ENCODE assay signal across 16 cellular contexts in genomic region chr5:16704945-16705344, GRCh38.
DNase-seq lines count a peak whose midpoint lies in the region; ATAC-seq, FAIRE-seq and TF ChIP-seq lines count a peak whose summit lies in the region.
"Had no signal": no experiment of that assay in that cellular context is flagged by ENCODE, and none has a peak within 500 bp of the region (broad histone marks: within the 10 kb centered on the region; RNA-seq: fewer than 3 reads in every experiment).

No MANE protein-coding gene starts in this region.

- H2BK120ac ChIP-seq in H9 (ENCODE audit: low read depth, low read length, poor library complexity, severe bottlenecking), result no peak overlapping the region

- BruUV-seq in endothelial cell of umbilical vein (replicated peaks; lab: Mats Ljungman, UMichigan), result no TSS peak

- no peak for TF ChIP-seq POLR2A in endothelial cell of umbilical vein (IDR thresholded peaks at IDR 0.05; ENCODE audit: low read depth, low read length)

- peaks cover 8% of the 10 kb centered on the region for H3K4me1 ChIP-seq in H9 (ENCODE audit: insufficient read depth, low read length)
- peaks cover 31% of the 10 kb centered on the region for H3K4me1 ChIP-seq in endothelial cell of umbilical vein (ENCODE audit: control insufficient read depth, extremely low read depth, insufficient read depth, low read length)
- H3K4me1 ChIP-seq in neural progenitor cell, result peaks cover 17% of the 10 kb centered on the region
- H3K4me1 ChIP-seq in GM23248 (ENCODE audit: insufficient read depth), result no peaks in the 10 kb centered on the region
- H3K4me1 ChIP-seq: Caco-2 had no signal

- CTCF ChIA-PET in endothelial cell of umbilical vein (lab: Charles Lee), result interaction anchor here (1.5 to 2.0 kb wide), 2 partner anchors 22 to 485 kb away, joined by 4 to 7 read pairs; no protein-coding TSS in a partner anchor

- H3K4me3 ChIP-seq in endothelial cell of umbilical vein (replicated peaks in 1 of 3; ENCODE audit: insufficient read depth in 1 of 3, low read depth in 1 of 3, low read length in 3 of 3) (no peak overlapping the region), neural progenitor cell (no peak overlapping the region), GM23248 (no peak overlapping the region)
- H3K4me3 ChIP-seq: BLaER1 had no signal

- H3K18ac ChIP-seq in H9 (ENCODE audit: insufficient read length, low read depth, low read length), result no peak overlapping the region

- no CpG with 5 or more reads among the region's 4 CpGs for WGBS in H9 (ENCODE audit: extremely low coverage, insufficient read length, low lambda C conversion rate)
- WGBS in GM23248 (ENCODE audit: low coverage in 1 of 2, low lambda C conversion rate in 2 of 2, missing lambda C conversion rate in 2 of 2), 2 experiments, result 94 to 97% methylated on average over 4 of the region's 4 CpGs

- POLR2A ChIA-PET in endothelial cell of umbilical vein (lab: Charles Lee), result no interaction called here

- no peak overlapping the region for H3T11ph ChIP-seq in H9 (ENCODE audit: low read length)

- no peak overlapping the region for H3K56ac ChIP-seq in H9 (ENCODE audit: insufficient read length, low read depth, low read length)

- H2AK5ac ChIP-seq in H9 (ENCODE audit: insufficient read length, low read length), result no peak overlapping the region

- H3K9ac ChIP-seq in H9 (ENCODE audit: extremely low read depth, insufficient read length, low read length) (no peak overlapping the region), endothelial cell of umbilical vein (replicated peaks; ENCODE audit: extremely low read depth, insufficient read depth, low read length) (no peak overlapping the region), neural progenitor cell (no peak overlapping the region), GM23248 (no peak overlapping the region)
- H3K9ac ChIP-seq: BLaER1 had no signal

- H4K5ac ChIP-seq in H9 (ENCODE audit: insufficient read length, low read depth, low read length), result no peak overlapping the region

- peak; percentile 93 for FAIRE-seq in endothelial cell of umbilical vein (lab: Jason Lieb, UNC)
- no peak for FAIRE-seq in D721Med (lab: Jason Lieb, UNC)
- FAIRE-seq: H1 had no signal

- no peak overlapping the region for H4K8ac ChIP-seq in H9 (replicated peaks; ENCODE audit: insufficient read length, low read depth, low read length)

- H3K27ac Mint-ChIP-seq in H9, result peak overlapping the region in 2 of 3 experiments; percentile 22 to 48; a peak in 4 of 7 replicates
- peak overlapping the region; percentile 3 for H3K27ac Mint-ChIP-seq in neural progenitor cell
- H3K27ac Mint-ChIP-seq: CD8-positive, alpha-beta memory T cell; IgD-negative memory B cell had no signal

- H3K79me1 ChIP-seq in H9 (ENCODE audit: insufficient read depth, low read depth, low read length, poor library complexity, severe bottlenecking), result peaks cover 6% of the 10 kb centered on the region

- H4K91ac ChIP-seq in H9 (ENCODE audit: insufficient read length, low read depth, low read length), result no peak overlapping the region

- no peaks in the 10 kb centered on the region for H3K9me3 ChIP-seq in H9 (ENCODE audit: control insufficient read depth, low read depth, low read length)
- H3K9me3 ChIP-seq in endothelial cell of umbilical vein (replicated peaks; ENCODE audit: control insufficient read depth, insufficient read depth, low read length), result no peaks in the 10 kb centered on the region
- H3K9me3 ChIP-seq in neural progenitor cell (ENCODE audit: low read depth), result no peaks in the 10 kb centered on the region
- H3K9me3 ChIP-seq in GM23248 (ENCODE audit: low read depth), result no peaks in the 10 kb centered on the region
- H3K9me3 ChIP-seq: BLaER1, Caco-2 had no signal

- H2AFZ ChIP-seq in H9 (ENCODE audit: low read length), result no peak overlapping the region
- H2AFZ ChIP-seq in endothelial cell of umbilical vein (ENCODE audit: low read depth, low read length), result no peak overlapping the region
- no peak overlapping the region for H2AFZ ChIP-seq in neural progenitor cell (replicated peaks)
- no peak overlapping the region for H2AFZ ChIP-seq in GM23248

- H3K27me3 Mint-ChIP-seq in H9 (ENCODE audit: low read depth) (no peaks in the 10 kb centered on the region; the same call in 1 of the 2 replicates), neural progenitor cell (ENCODE audit: insufficient read depth, low read depth) (peaks cover 5% of the 10 kb centered on the region)

- H3K36me3 ChIP-seq in endothelial cell of umbilical vein (ENCODE audit: control insufficient read depth in 2 of 2, extremely low read depth in 1 of 2, insufficient read depth in 2 of 2, low read length in 2 of 2), result peaks cover 31 to 39% of the 10 kb centered on the region in 2 experiments
- peaks cover 34% of the 10 kb centered on the region for H3K36me3 ChIP-seq in neural progenitor cell
- peaks cover 52% of the 10 kb centered on the region for H3K36me3 ChIP-seq in GM23248 (ENCODE audit: low read depth)
- H3K36me3 ChIP-seq: BLaER1 had no signal

- no peak for ATAC-seq in HG02852 (IDR thresholded peaks at IDR 0.05; ENCODE audit: unreplicated experiment)

- intact Hi-C loops in endothelial cell of umbilical vein (cut with micrococcal nuclease), result loop anchor here (1.0 kb wide), 1 partner anchor 21 kb away; no protein-coding TSS in a partner anchor

- H3K36me3 Mint-ChIP-seq in H9 (ENCODE audit: insufficient read depth in 1 of 3, low read depth in 3 of 3) (peaks cover 61 to 86% (median 84%) of the 10 kb centered on the region in 3 experiments; a peak in 6 of 7 replicates), neural progenitor cell (peaks cover 72% of the 10 kb centered on the region)
- H3K36me3 Mint-ChIP-seq: CD8-positive, alpha-beta memory T cell; IgD-negative memory B cell had no signal

- no peak overlapping the region for H3K27ac ChIP-seq in H9 (ENCODE audit: insufficient read length, low read depth, low read length)
- H3K27ac ChIP-seq in angular gyrus (ENCODE audit: low read depth, low read length), result peak overlapping the region; percentile 42
- H3K27ac ChIP-seq in endothelial cell of umbilical vein (ENCODE audit: insufficient read depth, low read depth, low read length), result no peak overlapping the region
- H3K27ac ChIP-seq in neural progenitor cell, result peak overlapping the region; percentile 94
- no peak overlapping the region for H3K27ac ChIP-seq in GM23248
- H3K27ac ChIP-seq: BLaER1 had no signal

- no peak overlapping the region for H2BK20ac ChIP-seq in H9 (ENCODE audit: low read depth, low read length, poor library complexity, severe bottlenecking)

- no peak overlapping the region for H3K23ac ChIP-seq in H9 (ENCODE audit: insufficient read length, low read depth, low read length)

- no peak overlapping the region for H3K4ac ChIP-seq in H9 (ENCODE audit: low read depth, low read length)

- H3K9me1 ChIP-seq in endothelial cell of umbilical vein (replicated peaks; ENCODE audit: control insufficient read depth, extremely low read depth, insufficient read depth, low read length), result no peaks in the 10 kb centered on the region

- no peak overlapping the region for H2BK15ac ChIP-seq in H9 (ENCODE audit: low read depth, low read length)

- H3K79me2 ChIP-seq in H9 (ENCODE audit: insufficient read depth, low read length) (no peaks in the 10 kb centered on the region), endothelial cell of umbilical vein (ENCODE audit: control insufficient read depth, insufficient read depth, low read length) (peaks cover 13% of the 10 kb centered on the region), neural progenitor cell (ENCODE audit: low read depth) (peaks cover 64% of the 10 kb centered on the region), GM23248 (ENCODE audit: insufficient read depth) (peaks cover 44% of the 10 kb centered on the region)

- H3K27me3 ChIP-seq in H9 (ENCODE audit: insufficient read depth, low read length) (no peaks in the 10 kb centered on the region), endothelial cell of umbilical vein (ENCODE audit: control insufficient read depth in 2 of 2, insufficient read depth in 2 of 2, low read length in 2 of 2) (no peaks in the 10 kb centered on the region), neural progenitor cell (no peaks in the 10 kb centered on the region), GM23248 (replicated peaks; ENCODE audit: insufficient read depth) (no peaks in the 10 kb centered on the region)
- H3K27me3 ChIP-seq: BLaER1 had no signal

- H3F3A ChIP-seq in neural progenitor cell (ENCODE audit: low read depth), result peaks cover 34% of the 10 kb centered on the region
- peaks cover 71% of the 10 kb centered on the region for H3F3A ChIP-seq in GM23248 (ENCODE audit: insufficient read depth)

- no peak overlapping the region for H3K4me2 ChIP-seq in H9 (ENCODE audit: insufficient read depth, insufficient read length, low read length)
- peak overlapping the region; percentile 58 for H3K4me2 ChIP-seq in endothelial cell of umbilical vein (ENCODE audit: insufficient read depth, low read length)
- H3K4me2 ChIP-seq in neural progenitor cell, result no peak overlapping the region
- no peak overlapping the region for H3K4me2 ChIP-seq in GM23248 (ENCODE audit: unreplicated experiment)
- H3K4me2 ChIP-seq: BLaER1 had no signal

- H3K4me1 Mint-ChIP-seq in H9 (peaks cover 47 to 48% of the 10 kb centered on the region in 2 experiments), neural progenitor cell (peaks cover 13% of the 10 kb centered on the region)
- H3K4me1 Mint-ChIP-seq: CD8-positive, alpha-beta memory T cell; IgD-negative memory B cell had no signal

- TF ChIP-seq CTCF in H9 (conservative IDR thresholded peaks at IDR 0.05) (no peak), endothelial cell of umbilical vein (IDR thresholded peaks at IDR 0.05; ENCODE audit: extremely low read depth in 1 of 2, insufficient read depth in 1 of 2, low read depth in 1 of 2, low read length in 2 of 2) (no peak), neural progenitor cell (IDR thresholded peaks at IDR 0.05) (no peak), D721Med (IDR thresholded peaks at IDR 0.05; ENCODE audit: insufficient read depth, missing control alignments) (no peak)

- no peaks in the 10 kb centered on the region for H4K20me1 ChIP-seq in H9 (ENCODE audit: control insufficient read depth, insufficient read depth, insufficient read length)
- H4K20me1 ChIP-seq in endothelial cell of umbilical vein (replicated peaks; ENCODE audit: control insufficient read depth, extremely low read depth, insufficient read depth, low read length), result no peaks in the 10 kb centered on the region
- peaks cover 12% of the 10 kb centered on the region for H4K20me1 ChIP-seq in neural progenitor cell (ENCODE audit: low read depth)
- no peaks in the 10 kb centered on the region for H4K20me1 ChIP-seq in GM23248 (ENCODE audit: insufficient read depth)
- H4K20me1 ChIP-seq: BLaER1 had no signal

- no peak overlapping the region for H2BK12ac ChIP-seq in H9 (ENCODE audit: insufficient read length, low read depth, low read length)

- H3K9me3 Mint-ChIP-seq in H9 (no peaks in the 10 kb centered on the region), neural progenitor cell (no peaks in the 10 kb centered on the region)
- H3K9me3 Mint-ChIP-seq: CD8-positive, alpha-beta memory T cell had no signal

- H3K4me3 Mint-ChIP-seq in H9 (no peak overlapping the region), neural progenitor cell (no peak overlapping the region)
- H3K4me3 Mint-ChIP-seq: CD8-positive, alpha-beta memory T cell had no signal

- H3K9me2 ChIP-seq in GM23248 (ENCODE audit: insufficient read depth), result no peaks in the 10 kb centered on the region

- no peak overlapping the region for H2BK5ac ChIP-seq in H9 (ENCODE audit: insufficient read length, low read length)

- DNase-seq in H9, result no peak
- peak; percentile 67 for DNase-seq in endothelial cell of umbilical vein (ENCODE audit: low read depth, low spot score)
- no peak for DNase-seq in neural progenitor cell (ENCODE audit: low spot score)
- no peak for DNase-seq in D721Med (ENCODE audit: insufficient read length, low spot score)
- no peak for DNase-seq in GM23248
- no peak for DNase-seq in occipital lobe (lab: John Stamatoyannopoulos, UW)
- DNase-seq: 8988T; AML-193; Caco-2; CD8-positive, alpha-beta memory T cell; HCEC 1CT had no signal

- H3K23me2 ChIP-seq in H9 (ENCODE audit: insufficient read length, low read depth, low read length, poor library complexity, severe bottlenecking), result no peaks in the 10 kb centered on the region

- no peak overlapping the region for H3K14ac ChIP-seq in H9 (ENCODE audit: insufficient read depth, low read length)

- dilution Hi-C loops in endothelial cell of umbilical vein (cut with MboI; ENCODE audit: extremely low pct_ligation_motif_present, low sequenced_read_pairs), result no loop called here

- in situ Hi-C loops in GM23248 (cut with MboI), result no loop called here

Comparison
In these comparisons a context has a peak if more than half of its experiments do, and no peak if none do; other contexts are left out.
1. H3K27ac ChIP-seq: peak in angular gyrus (single experiment) and neural progenitor cell (single experiment); none in H9 (single experiment), endothelial cell of umbilical vein (single experiment) and GM23248 (single experiment).